6 cellular contexts compared by ENCODE assay signal in genomic region chr16:2212362-2213324, GRCh38. TPM values are rescaled to one million over a fixed set of nuclear protein-coding genes. Genes with fewer than 3 reads are reported as not detected.
DNase-seq lines count a peak whose midpoint lies in the region; ATAC-seq and TF ChIP-seq lines count a peak whose summit lies in the region.

No MANE protein-coding gene starts in this region.

- no peaks in the 10 kb centered on the region for H3K27me3 ChIP-seq in dorsolateral prefrontal cortex

- H3K4me3 Mint-ChIP-seq in activated CD4-positive, alpha-beta T cell treated with anti-CD3 and anti-CD28 coated beads, Interleukin-2, amount 10 ng/mL, durations not matched to agents 24 days and 14 days, result peak overlapping the region; percentile 86
- peak overlapping the region; percentile 80 to 82 for H3K4me3 Mint-ChIP-seq in stimulated activated naive CD8-positive, alpha-beta T cell treated with anti-CD3 and anti-CD28 coated beads, Interleukin-15, amount 100 ng/mL, for 72 hours

- H3K4me3 ChIP-seq in dorsolateral prefrontal cortex, result peak overlapping the region; percentile 57 to 92 (median 79)

- no peaks in the 10 kb centered on the region for H3K9me3 Mint-ChIP-seq in activated CD4-positive, alpha-beta T cell treated with anti-CD3 and anti-CD28 coated beads, Interleukin-2, amount 10 ng/mL, durations not matched to agents 24 days and 14 days
- H3K9me3 Mint-ChIP-seq in stimulated activated naive CD8-positive, alpha-beta T cell treated with anti-CD3 and anti-CD28 coated beads, Interleukin-15, amount 100 ng/mL, for 72 hours, result no peaks in the 10 kb centered on the region

- no peak for TF ChIP-seq CTCF in dorsolateral prefrontal cortex (IDR thresholded peaks at IDR 0.05 in 54 of 56, conservative IDR thresholded peaks at IDR 0.05 in 2 of 56; ENCODE audit: low read depth in 1 of 56, partially characterized antibody in 56 of 56)

- H3K36me3 Mint-ChIP-seq in activated CD4-positive, alpha-beta T cell treated with anti-CD3 and anti-CD28 coated beads, Interleukin-2, amount 10 ng/mL, durations not matched to agents 24 days and 14 days (ENCODE audit: low read depth), result peaks cover 28% of the 10 kb centered on the region

- peak overlapping the region; percentile 41 for H3K27ac Mint-ChIP-seq in activated CD4-positive, alpha-beta T cell treated with anti-CD3 and anti-CD28 coated beads, Interleukin-2, amount 10 ng/mL, durations not matched to agents 24 days and 14 days
- peak overlapping the region in 1 of 2 donors; percentile 54 for H3K27ac Mint-ChIP-seq in stimulated activated naive CD8-positive, alpha-beta T cell treated with anti-CD3 and anti-CD28 coated beads, Interleukin-15, amount 100 ng/mL, for 72 hours

- ATAC-seq in stimulated activated naive CD8-positive, alpha-beta T cell treated with anti-CD3 and anti-CD28 coated beads, Interleukin-15, amount 100 ng/mL, for 72 hours, result no peak

- intact Hi-C loops in activated CD4-positive, alpha-beta T cell treated with anti-CD3 and anti-CD28 coated beads, Interleukin-2, amount 10 ng/mL, durations not matched to agents 24 days and 14 days (cut with micrococcal nuclease), result loop anchor here (10.0 kb wide), 1 partner anchor 208 kb away; the partner anchor contains the start of gene ZNF598
- intact Hi-C loops in dorsolateral prefrontal cortex (cut with DNase I), result no loop called here

- H3K27ac ChIP-seq in dorsolateral prefrontal cortex, result peak overlapping the region in 38 of 59 donors; percentile 4 to 100 (median 78)

- H3K4me1 Mint-ChIP-seq in activated CD4-positive, alpha-beta T cell treated with anti-CD3 and anti-CD28 coated beads, Interleukin-2, amount 10 ng/mL, durations not matched to agents 24 days and 14 days, result peaks cover 20% of the 10 kb centered on the region
- H3K4me1 Mint-ChIP-seq in stimulated activated naive CD8-positive, alpha-beta T cell treated with anti-CD3 and anti-CD28 coated beads, Interleukin-15, amount 100 ng/mL, for 72 hours, result peaks cover 43% of the 10 kb centered on the region

- no peak for DNase-seq in activated CD4-positive, alpha-beta T cell treated with anti-CD3 and anti-CD28 coated beads, Interleukin-2, amount 10 ng/mL, durations not matched to agents 24 days and 14 days
- DNase-seq in activated CD4-positive, alpha-beta T cell treated with anti-CD3 and anti-CD28 coated beads, Interleukin-2, amount 50 U/mL, for 48 hours, result no peak
- DNase-seq in dorsolateral prefrontal cortex, result peak in 1 of 10 donors; percentile 64
- DNase-seq in stimulated activated naive CD8-positive, alpha-beta T cell treated with anti-CD3 and anti-CD28 coated beads, Interleukin-15, amount 100 ng/mL, for 72 hours, result no peak
- no peak for DNase-seq in SW480 (ENCODE audit: low spot score)
- DNase-seq in SK-N-DZ (ENCODE audit: low spot score), result no peak

- no peaks in the 10 kb centered on the region for H3K27me3 Mint-ChIP-seq in activated CD4-positive, alpha-beta T cell treated with anti-CD3 and anti-CD28 coated beads, Interleukin-2, amount 10 ng/mL, durations not matched to agents 24 days and 14 days
- no peaks in the 10 kb centered on the region for H3K27me3 Mint-ChIP-seq in stimulated activated naive CD8-positive, alpha-beta T cell treated with anti-CD3 and anti-CD28 coated beads, Interleukin-15, amount 100 ng/mL, for 72 hours

RNA-seq across cellular contexts. Expression of gene BRICD5, which starts 2.0 kb away (rescaled TPM):
- total RNA-seq in activated CD4-positive, alpha-beta T cell treated with anti-CD3 and anti-CD28 coated beads, Interleukin-2, amount 10 ng/mL, durations not matched to agents 24 days and 14 days, result 22.2 and 23.1 TPM in 2 replicates
- 10 to 100 TPM in 119 of 120 experiments, 1 to 10 TPM in 1; 9.3 to 42.9 (median 24.0) TPM for total RNA-seq in dorsolateral prefrontal cortex
- 9.1 and 16.3 TPM in 2 replicates for polyA plus RNA-seq in SK-N-DZ (2014; cell fraction: cytosol; rRNA removed)
- polyA plus RNA-seq in SK-N-DZ (2014; cell fraction: nucleus; rRNA removed), result 103 and 141 TPM in 2 replicates

RNA-seq across cellular contexts. Expression of gene PGP, which starts 2.0 kb away (rescaled TPM):
- 38.7 and 38.9 TPM in 2 replicates for total RNA-seq in activated CD4-positive, alpha-beta T cell treated with anti-CD3 and anti-CD28 coated beads, Interleukin-2, amount 10 ng/mL, durations not matched to agents 24 days and 14 days
- total RNA-seq in dorsolateral prefrontal cortex, result 10 to 100 TPM; 29.8 to 66.3 (median 45.6) TPM
- 40.6 and 53.1 TPM in 2 replicates for polyA plus RNA-seq in SK-N-DZ (2014; cell fraction: cytosol; rRNA removed)
- 122 and 125 TPM in 2 replicates for polyA plus RNA-seq in SK-N-DZ (2014; cell fraction: nucleus; rRNA removed)

RNA-seq across cellular contexts. Expression of gene MLST8, which starts 7.4 kb away (rescaled TPM):
- total RNA-seq in activated CD4-positive, alpha-beta T cell treated with anti-CD3 and anti-CD28 coated beads, Interleukin-2, amount 10 ng/mL, durations not matched to agents 24 days and 14 days, result 65.2 and 70.3 TPM in 2 replicates
- total RNA-seq in dorsolateral prefrontal cortex, result 10 to 100 TPM; 36.3 to 86.0 (median 59.4) TPM
- polyA plus RNA-seq in SK-N-DZ (2014; cell fraction: cytosol; rRNA removed), result 37.3 and 53.0 TPM in 2 replicates
- 103 and 131 TPM in 2 replicates for polyA plus RNA-seq in SK-N-DZ (2014; cell fraction: nucleus; rRNA removed)

RNA-seq across cellular contexts. Expression of gene E4F1, which starts 10.7 kb away (rescaled TPM):
- 33.4 and 34.7 TPM in 2 replicates for total RNA-seq in activated CD4-positive, alpha-beta T cell treated with anti-CD3 and anti-CD28 coated beads, Interleukin-2, amount 10 ng/mL, durations not matched to agents 24 days and 14 days
- total RNA-seq in dorsolateral prefrontal cortex, result 10 to 100 TPM; 22.7 to 49.6 (median 30.9) TPM
- 33.7 and 43.6 TPM in 2 replicates for polyA plus RNA-seq in SK-N-DZ (2014; cell fraction: cytosol; rRNA removed)
- 308 and 320 TPM in 2 replicates for polyA plus RNA-seq in SK-N-DZ (2014; cell fraction: nucleus; rRNA removed)

RNA-seq across cellular contexts. Expression of gene CASKIN1, which starts 16.2 kb away (rescaled TPM):
- total RNA-seq in activated CD4-positive, alpha-beta T cell treated with anti-CD3 and anti-CD28 coated beads, Interleukin-2, amount 10 ng/mL, durations not matched to agents 24 days and 14 days, result 2.2 and 2.3 TPM in 2 replicates
- 100 to 1,000 TPM in 111 of 120 experiments, 10 to 100 TPM in 9; 50.8 to 265 (median 149) TPM for total RNA-seq in dorsolateral prefrontal cortex
- polyA plus RNA-seq in SK-N-DZ (2014; cell fraction: cytosol; rRNA removed), result 4.7 and 4.8 TPM in 2 replicates
- polyA plus RNA-seq in SK-N-DZ (2014; cell fraction: nucleus; rRNA removed), result 28.7 and 32.8 TPM in 2 replicates
